18 cellular contexts compared by ENCODE assay signal in genomic region chr1:220682901-220683576, GRCh38. TPM values are rescaled to one million over a fixed set of nuclear protein-coding genes. Genes with fewer than 3 reads are reported as not detected.
DNase-seq lines count a peak whose midpoint lies in the region; FAIRE-seq and TF ChIP-seq lines count a peak whose summit lies in the region.
"Had no signal": no experiment of that assay in that cellular context is flagged by ENCODE, and none has a peak within 500 bp of the region (broad histone marks: within the 10 kb centered on the region; RNA-seq: fewer than 3 reads in every experiment).

No MANE protein-coding gene starts in this region.

- H3K4me2 ChIP-seq in Karpas-422 (ENCODE audit: low read depth, low read length, poor library complexity, severe bottlenecking) (no peak overlapping the region), neuronal stem cell (ENCODE audit: insufficient read depth, low read length, poor library complexity, severe bottlenecking) (no peak overlapping the region)
- H3K4me2 ChIP-seq: BLaER1 treated with 17β-estradiol and CSF1 and Interleukin-3, amounts not matched to agents 10 nM and 100 nM had no signal

- H3K4me3 ChIP-seq in Karpas-422 (ENCODE audit: low read length), result no peak overlapping the region
- H3K4me3 ChIP-seq in neuronal stem cell (ENCODE audit: low read length in 2 of 2), result no peak overlapping the region
- H3K4me3 ChIP-seq: BLaER1 treated with 17β-estradiol and CSF1 and Interleukin-3, amounts not matched to agents 10 nM and 100 nM; GM12878 had no signal

- no peak overlapping the region for H2AK5ac ChIP-seq in neuronal stem cell (ENCODE audit: low read depth, low read length)

- no peaks in the 10 kb centered on the region for H3K79me1 ChIP-seq in neuronal stem cell (ENCODE audit: low read depth, low read length)

- H3K27me3 ChIP-seq in Karpas-422 (ENCODE audit: low read length) (no peaks in the 10 kb centered on the region), neuronal stem cell (ENCODE audit: control insufficient read depth in 3 of 3, insufficient read depth in 3 of 3, low read depth in 1 of 3, low read length in 3 of 3) (peaks cover 0 to 28% (median 0%) of the 10 kb centered on the region in 3 experiments)
- H3K27me3 ChIP-seq: BLaER1 treated with 17β-estradiol and CSF1 and Interleukin-3, amounts not matched to agents 10 nM and 100 nM had no signal

- H3K4me1 ChIP-seq in Karpas-422 (ENCODE audit: low read length) (peaks cover 52% of the 10 kb centered on the region), neuronal stem cell (ENCODE audit: control insufficient read depth in 2 of 2, insufficient read depth in 1 of 2, low read depth in 1 of 2, low read length in 2 of 2) (no peaks in the 10 kb centered on the region)

- no CpG with 5 or more reads among the region's 17 CpGs for WGBS in neuronal stem cell (ENCODE audit: extremely low coverage in 2 of 2, insufficient read length in 2 of 2, insufficient replicate concordance in 1 of 2), 2 donors

- no peak for TF ChIP-seq CTCF in D721Med (IDR thresholded peaks at IDR 0.05; ENCODE audit: insufficient read depth, missing control alignments)

- no peaks in the 10 kb centered on the region for H3K9me2 ChIP-seq in Karpas-422 (replicated peaks; ENCODE audit: insufficient read depth, low read length)

- no peaks in the 10 kb centered on the region for H4K20me1 ChIP-seq in Karpas-422 (ENCODE audit: insufficient read depth, low read depth, low read length)
- H4K20me1 ChIP-seq: BLaER1 treated with 17β-estradiol and CSF1 and Interleukin-3, amounts not matched to agents 10 nM and 100 nM had no signal

- no peak overlapping the region for H3K4ac ChIP-seq in neuronal stem cell (ENCODE audit: low read length)

- no peaks in the 10 kb centered on the region for H3K36me3 ChIP-seq in Karpas-422 (ENCODE audit: insufficient read depth, low read length)
- peaks cover 0 to 1% of the 10 kb centered on the region in 2 donors for H3K36me3 ChIP-seq in neuronal stem cell (replicated peaks in 1 of 2; ENCODE audit: control insufficient read depth in 2 of 2, insufficient read depth in 2 of 2, low read length in 2 of 2)
- H3K36me3 ChIP-seq: BLaER1 treated with 17β-estradiol and CSF1 and Interleukin-3, amounts not matched to agents 10 nM and 100 nM had no signal

- no peak overlapping the region for H2BK120ac ChIP-seq in neuronal stem cell (ENCODE audit: low read depth, low read length)

- H2BK5ac ChIP-seq in neuronal stem cell (ENCODE audit: low read length), result peak overlapping the region; percentile 68

- H3K9me3 ChIP-seq in Karpas-422 (ENCODE audit: low read length) (no peaks in the 10 kb centered on the region), neuronal stem cell (replicated peaks in 1 of 2; ENCODE audit: control insufficient read depth in 2 of 2, insufficient read depth in 1 of 2, low read depth in 1 of 2, low read length in 2 of 2) (no peaks in the 10 kb centered on the region)
- H3K9me3 ChIP-seq: BLaER1 treated with 17β-estradiol and CSF1 and Interleukin-3, amounts not matched to agents 10 nM and 100 nM had no signal

- H2BK15ac ChIP-seq in neuronal stem cell (ENCODE audit: low read length), result no peak overlapping the region

- H3K79me2 ChIP-seq in Karpas-422 (ENCODE audit: low read length), result no peaks in the 10 kb centered on the region

- no peak overlapping the region for H4K91ac ChIP-seq in neuronal stem cell (ENCODE audit: low read depth, low read length, poor library complexity)

- no peak overlapping the region for H3K18ac ChIP-seq in neuronal stem cell (ENCODE audit: low read length)

- H2AFZ ChIP-seq in Karpas-422 (ENCODE audit: low read length) (peak overlapping the region; percentile 48; the same call in 1 of the 2 replicates), neuronal stem cell (ENCODE audit: low read length) (no peak overlapping the region)

- H3K23ac ChIP-seq in neuronal stem cell (ENCODE audit: low read depth, low read length, poor library complexity), result no peak overlapping the region

- no peak overlapping the region for H2BK12ac ChIP-seq in neuronal stem cell (ENCODE audit: low read length)

- H4K8ac ChIP-seq in neuronal stem cell (ENCODE audit: low read depth, low read length), result no peak overlapping the region

- DNase-seq in Caki2 (ENCODE audit: low read depth) (peak; percentile 69), Karpas-422 (no peak), islet precursor cell (peak; percentile 38), neuronal stem cell (ENCODE audit: low spot score) (no peak), D721Med (ENCODE audit: insufficient read length, low spot score) (no peak), hepatic stellate cell (ENCODE audit: low spot score) (no peak), T-helper 1 cell (no peak)
- DNase-seq: ACHN; Calu3; CD4-positive, CD25-positive, alpha-beta regulatory T cell; DMS79; HCEC 1CT; HFFc6 had no signal

- in situ Hi-C loops in Caki2 (cut with HindIII; ENCODE audit: low pct_unique_long_range_greater_than_20kb, low sequenced_read_pairs), result no loop called here

- H3K27ac ChIP-seq in Karpas-422 (ENCODE audit: low read length) (peak overlapping the region; percentile 37), neuronal stem cell (replicated peaks; ENCODE audit: low read length) (no peak overlapping the region)
- H3K27ac ChIP-seq: BLaER1 treated with 17β-estradiol and CSF1 and Interleukin-3, amounts not matched to agents 10 nM and 100 nM; HL-60 had no signal

- H3K9ac ChIP-seq in Karpas-422 (ENCODE audit: low read length), result no peak overlapping the region
- no peak overlapping the region for H3K9ac ChIP-seq in neuronal stem cell (ENCODE audit: low read depth, low read length, poor library complexity)
- H3K9ac ChIP-seq: BLaER1 treated with 17β-estradiol and CSF1 and Interleukin-3, amounts not matched to agents 10 nM and 100 nM had no signal

- no peak for FAIRE-seq in D721Med (lab: Jason Lieb, UNC)
- FAIRE-seq: GM12878, GM18507, H1 had no signal

- peak overlapping the region; percentile 58 for H3K14ac ChIP-seq in neuronal stem cell (ENCODE audit: low read length)

RNA-seq across cellular contexts. Expression of gene C1orf115, which starts 7.1 kb away (rescaled TPM):
- total RNA-seq in Caki2 (2014; rRNA removed; shearing (Covaris generic); ENCODE audit: low replicate concordance), result 11.2 and 22.0 TPM in 2 replicates
- 0.11 TPM in 1 of 2 replicates, not detected in the other for total RNA-seq in Karpas-422 (2014; rRNA removed; shearing (Covaris generic); ENCODE audit: low replicate concordance)
- polyA plus RNA-seq in neuronal stem cell (2013, experiment 1 of 2), result 3.8 TPM
- polyA plus RNA-seq in neuronal stem cell (2013, experiment 2 of 2), result 3.9 TPM

Comparison
In these comparisons a context has a peak if more than half of its experiments do, and no peak if none do; other contexts are left out.
1. DNase-seq: peak in Caki2 (single experiment) and islet precursor cell (single experiment); none in Karpas-422 (single experiment), neuronal stem cell (single experiment), D721Med (single experiment), hepatic stellate cell (single experiment) and T-helper 1 cell (0 of 5).
2. RNA of gene C1orf115, which starts 7.1 kb away (total RNA-seq): 11.2 to 22.0 TPM in Caki2; 0.11 TPM in Karpas-422; every median in the first group is over 10 times any median in the second.